Comparison of ENCODE assay signal across 22 cellular contexts in genomic region chr1:19981507-19982312, GRCh38. TPM values are rescaled to one million over a fixed set of nuclear protein-coding genes. Genes with fewer than 3 reads are reported as not detected.
DNase-seq lines count a peak whose midpoint lies in the region; ATAC-seq, FAIRE-seq and TF ChIP-seq lines count a peak whose summit lies in the region.
"Had no signal": no experiment of that assay in that cellular context is flagged by ENCODE, and none has a peak within 500 bp of the region (broad histone marks: within the 10 kb centered on the region; RNA-seq: fewer than 3 reads in every experiment).

No MANE protein-coding gene starts in this region.

- intact Hi-C loops in K562 (cut with micrococcal nuclease): no loop called here
- intact Hi-C loops in HepG2 (cut with micrococcal nuclease; ENCODE audit: unreplicated experiment): no loop called here
- intact Hi-C loops in sigmoid colon (cut with DNase I): loop anchor here (10.0 kb wide), 1 partner anchor 233 kb away; no protein-coding TSS in a partner anchor
- intact Hi-C loops in head of caudate nucleus (cut with DNase I): no loop called here

- H3K9me3 ChIP-seq in K562 (replicated peaks; ENCODE audit: control insufficient read depth, insufficient read depth, low read depth, low read length): no peaks in the 10 kb centered on the region
- no peaks in the 10 kb centered on the region for H3K9me3 ChIP-seq in HepG2 (ENCODE audit: low read length)
- H3K9me3 ChIP-seq in sigmoid colon: no peaks in the 10 kb centered on the region
- H3K9me3 ChIP-seq: SJSA1 had no signal

- in situ Hi-C loops in K562 (cut with MboI) (no loop called here), HepG2 (cut with HindIII; ENCODE audit: extremely low pct_ligation_motif_present, low pct_unique_long_range_greater_than_20kb) (no loop called here)

- peaks cover 16% of the 10 kb centered on the region for H3K4me1 ChIP-seq in GM23338 (ENCODE audit: insufficient read depth)
- no peaks in the 10 kb centered on the region; a peak in 2 of 5 replicates for H3K4me1 ChIP-seq in K562 (replicated peaks in 1 of 2; ENCODE audit: control insufficient read depth in 2 of 2, insufficient read depth in 2 of 2, low read length in 2 of 2)
- H3K4me1 ChIP-seq in HepG2 (ENCODE audit: insufficient read depth, low read length): peaks cover 70% of the 10 kb centered on the region
- H3K4me1 ChIP-seq in sigmoid colon: peaks cover 0 to 45% (median 39%) of the 10 kb centered on the region in 4 donors
- H3K4me1 ChIP-seq: SJSA1 had no signal

- TF ChIP-seq EP300 in K562 (IDR thresholded peaks at IDR 0.05; ENCODE audit: low read length) (no peak), HepG2 (IDR thresholded peaks at IDR 0.05; ENCODE audit: low read depth in 2 of 2, low read length in 2 of 2) (peak in 1 of 2 experiments; percentile 53; a peak in 2 of 4 replicates), HepG2 (CRISPR knock-in tag; IDR thresholded peaks at IDR 0.05; ENCODE audit: borderline replicate concordance) (peak; percentile 77; the same call in 1 of the 2 replicates), sigmoid colon (IDR thresholded peaks at IDR 0.05) (no peak)

- POLR2A ChIA-PET in K562 (lab: Yijun Ruan, JAX): interaction anchor here (0.6 to 1.3 kb wide), 3 partner anchors 24 to 526 kb away, joined by 3 to 5 read pairs (median 3); partner anchors contain the start of gene MUL1
- POLR2A ChIA-PET in HepG2 (lab: Yijun Ruan, JAX): interaction anchor here (1.3 kb wide), 1 partner anchor 499 kb away, joined by 3 read pairs; no protein-coding TSS in a partner anchor

- FAIRE-seq in K562 (lab: Jason Lieb, UNC) (no peak), HepG2 (lab: Jason Lieb, UNC) (peak; percentile 89)
- FAIRE-seq: keratinocyte had no signal

- no peak overlapping the region for H3K9ac ChIP-seq in K562 (ENCODE audit: insufficient read depth in 1 of 2, low read depth in 2 of 2, low read length in 2 of 2)
- peak overlapping the region; percentile 66 for H3K9ac ChIP-seq in HepG2 (ENCODE audit: insufficient read depth, low read depth, low read length)

- H3K36me3 ChIP-seq in GM23338 (ENCODE audit: insufficient read depth) (no peaks in the 10 kb centered on the region), K562 (ENCODE audit: control insufficient read depth, insufficient read depth, low read length) (no peaks in the 10 kb centered on the region), HepG2 (replicated peaks in 1 of 2; ENCODE audit: control insufficient read depth in 1 of 2, insufficient read depth in 2 of 2, low read length in 2 of 2) (no peaks in the 10 kb centered on the region), sigmoid colon (no peaks in the 10 kb centered on the region)
- H3K36me3 ChIP-seq: SJSA1 had no signal

- H3K27ac ChIP-seq in GM23338 (ENCODE audit: low read depth): no peak overlapping the region
- H3K27ac ChIP-seq in K562 (ENCODE audit: extremely low read depth, low read depth, low read length): no peak overlapping the region
- peak overlapping the region; percentile 67 for H3K27ac ChIP-seq in HepG2 (ENCODE audit: extremely low read length, insufficient read depth, low read length)
- H3K27ac ChIP-seq in sigmoid colon: peak overlapping the region in 3 of 4 donors; percentile 45 to 71 (median 69)
- H3K27ac ChIP-seq: SJSA1 had no signal

- TF ChIP-seq CTCF in GM23338 (conservative IDR thresholded peaks at IDR 0.05; ENCODE audit: low read depth in 2 of 2) (no peak), K562 (IDR thresholded peaks at IDR 0.05 in 2 of 3, conservative IDR thresholded peaks at IDR 0.05 in 1 of 3; ENCODE audit: insufficient read depth in 2 of 3, low read depth in 1 of 3, low read length in 3 of 3) (no peak), HepG2 (CRISPR knock-in tag; IDR thresholded peaks at IDR 0.05) (no peak), sigmoid colon (IDR thresholded peaks at IDR 0.05) (no peak)

- H4K20me1 ChIP-seq in GM23338 (replicated peaks; ENCODE audit: insufficient read depth) (no peaks in the 10 kb centered on the region), K562 (replicated peaks; ENCODE audit: control insufficient read depth, insufficient read depth, low read length) (no peaks in the 10 kb centered on the region), HepG2 (ENCODE audit: insufficient read depth, low read length) (no peaks in the 10 kb centered on the region)

- H3K27me3 ChIP-seq in GM23338 (ENCODE audit: insufficient read depth) (no peaks in the 10 kb centered on the region), K562 (ENCODE audit: control insufficient read depth in 2 of 2, insufficient read depth in 2 of 2, low read length in 2 of 2) (peaks cover 2 to 31% of the 10 kb centered on the region in 2 experiments; a peak in 3 of 5 replicates), HepG2 (ENCODE audit: control insufficient read depth in 1 of 2, insufficient read depth in 2 of 2, low read length in 2 of 2) (no peaks in the 10 kb centered on the region), sigmoid colon (no peaks in the 10 kb centered on the region)

- H3K27ac Mint-ChIP-seq in GM23338: no peak overlapping the region; the same call in 1 of the 2 replicates
- H3K27ac Mint-ChIP-seq: activated T-helper 1 cell treated with anti-CD3 and anti-CD28 coated beads, Interleukin-12 subunit alpha, Interleukin-12 subunit beta, Interleukin-2, Interleukin-4 antibody, amounts not matched to agents 30 ng/mL and 10 ng/mL and 1 ng/mL, durations not matched to agents 14 hours and 24 hours and 36 hours; CD8-positive, alpha-beta memory T cell; stimulated activated effector memory CD8-positive, alpha-beta T cell treated with anti-CD3 and anti-CD28 coated beads, Interleukin-12 subunit alpha, Interleukin-12 subunit beta, amount 100 ng/mL, for 72 hours; T-helper 17 cell had no signal

- H3K9me3 Mint-ChIP-seq in GM23338: peaks cover 11% of the 10 kb centered on the region; the same call in 2 of the 3 replicates
- H3K9me3 Mint-ChIP-seq: activated T-helper 1 cell treated with anti-CD3 and anti-CD28 coated beads, Interleukin-12 subunit alpha, Interleukin-12 subunit beta, Interleukin-2, Interleukin-4 antibody, amounts not matched to agents 30 ng/mL and 10 ng/mL and 1 ng/mL, durations not matched to agents 14 hours and 24 hours and 36 hours; CD8-positive, alpha-beta memory T cell; stimulated activated effector memory CD8-positive, alpha-beta T cell treated with anti-CD3 and anti-CD28 coated beads, Interleukin-12 subunit alpha, Interleukin-12 subunit beta, amount 100 ng/mL, for 72 hours had no signal

- H3K4me2 ChIP-seq in GM23338 (peak overlapping the region; percentile 52), K562 (ENCODE audit: insufficient read depth, low read length) (no peak overlapping the region), HepG2 (ENCODE audit: low read depth, low read length) (peak overlapping the region; percentile 74)

- TF ChIP-seq RAD21 in K562 (CRISPR knock-in tag; conservative IDR thresholded peaks at IDR 0.05 in 1 of 2, IDR thresholded peaks at IDR 0.05 in 1 of 2): peak in 1 of 2 experiments; percentile 20; a peak in 1 of 4 replicates
- TF ChIP-seq RAD21 in HepG2 (CRISPR knock-in tag; IDR thresholded peaks at IDR 0.05): no peak

- H3K36me3 Mint-ChIP-seq in GM23338 (ENCODE audit: low read depth): peaks cover 18% of the 10 kb centered on the region
- H3K36me3 Mint-ChIP-seq: CD8-positive, alpha-beta memory T cell; stimulated activated effector memory CD8-positive, alpha-beta T cell treated with anti-CD3 and anti-CD28 coated beads, Interleukin-12 subunit alpha, Interleukin-12 subunit beta, amount 100 ng/mL, for 72 hours had no signal

- H3K27me3 Mint-ChIP-seq in GM23338 (ENCODE audit: insufficient read depth, low read depth, poor library complexity): peaks cover 10% of the 10 kb centered on the region

- 3% methylated on average over 12 of the region's 12 CpGs for WGBS in K562 (ENCODE audit: insufficient coverage, low coverage, missing lambda C conversion rate)
- WGBS in HepG2 (ENCODE audit: low lambda C conversion rate): under 1% methylated on average over 12 of the region's 12 CpGs
- 11 to 42% methylated on average over 12 of the region's 12 CpGs for WGBS in sigmoid colon, 2 donors

- H3K79me2 ChIP-seq in GM23338 (replicated peaks; ENCODE audit: insufficient read depth): no peaks in the 10 kb centered on the region
- H3K79me2 ChIP-seq in K562 (ENCODE audit: control insufficient read depth, insufficient read depth, low read length): no peaks in the 10 kb centered on the region
- H3K79me2 ChIP-seq in HepG2 (ENCODE audit: insufficient read depth, low read length): no peaks in the 10 kb centered on the region

- DNase-seq in GM23338 (ENCODE audit: low spot score) (no peak), K562 (ENCODE audit: extremely low read depth in 1 of 4, low spot score in 3 of 4) (no peak), HepG2 (ENCODE audit: low spot score) (peak; percentile 97), sigmoid colon (no peak), head of caudate nucleus (no peak), RKO (ENCODE audit: low spot score) (no peak), hepatic stellate cell (ENCODE audit: low spot score) (no peak)
- DNase-seq: CD8-positive, alpha-beta memory T cell; DND-41; GOT3; hippocampal formation; mesendoderm; NCI-H1417 treated with DMSO at 0.1 percent for 48 hours; NCI-H82; T-helper 17 cell had no signal

- no peaks in the 10 kb centered on the region for H3F3A ChIP-seq in GM23338 (replicated peaks; ENCODE audit: low read depth)

- ATAC-seq in GM23338 (no peak), K562 (no peak), HepG2 (peak; percentile 84), GM18861 (IDR thresholded peaks at IDR 0.05; ENCODE audit: unreplicated experiment) (no peak)
- ATAC-seq: stimulated activated effector memory CD8-positive, alpha-beta T cell treated with anti-CD3 and anti-CD28 coated beads, Interleukin-12 subunit alpha, Interleukin-12 subunit beta, amount 100 ng/mL, for 72 hours; T-helper 17 cell had no signal

- 0 out of 2 replicates have a peak overlapping the region, but pooled peaks have one; percentile 29 for H3K4me3 ChIP-seq in GM23338
- no peak overlapping the region for H3K4me3 ChIP-seq in K562
- H3K4me3 ChIP-seq in HepG2 (replicated peaks in 1 of 3; ENCODE audit: insufficient read depth in 1 of 3, low read depth in 2 of 3, low read length in 3 of 3): peak overlapping the region in 2 of 3 experiments; percentile 13 to 41; a peak in 2 of 6 replicates
- H3K4me3 ChIP-seq in sigmoid colon: no peak overlapping the region
- H3K4me3 ChIP-seq: SJSA1 had no signal

- BruUV-seq in K562 (replicated peaks; lab: Mats Ljungman, UMichigan) (no TSS peak), HepG2 (replicated peaks; lab: Mats Ljungman, UMichigan) (TSS peak; percentile 98)

- H2AFZ ChIP-seq in GM23338: peak overlapping the region; percentile 93
- H2AFZ ChIP-seq in K562 (ENCODE audit: low read depth, low read length): no peak overlapping the region
- H2AFZ ChIP-seq in HepG2 (ENCODE audit: low read length): no peak overlapping the region

- CTCF ChIA-PET in K562 (lab: Yijun Ruan, JAX; ENCODE audit: low intra/inter-chr PET ratio) (no interaction called here), HepG2 (lab: Yijun Ruan, JAX; ENCODE audit: low intra/inter-chr PET ratio, low total read pairs) (interaction anchor here (1.1 kb wide), 1 partner anchor 63 kb away, joined by 3 read pairs; no protein-coding TSS in a partner anchor)

- H3K9me1 ChIP-seq in K562 (ENCODE audit: control insufficient read depth, insufficient read depth, low read length): no peaks in the 10 kb centered on the region

- peaks cover 23% of the 10 kb centered on the region for H3K4me1 Mint-ChIP-seq in GM23338
- H3K4me1 Mint-ChIP-seq: CD8-positive, alpha-beta memory T cell; stimulated activated effector memory CD8-positive, alpha-beta T cell treated with anti-CD3 and anti-CD28 coated beads, Interleukin-12 subunit alpha, Interleukin-12 subunit beta, amount 100 ng/mL, for 72 hours had no signal

- TF ChIP-seq POLR2A in K562 (conservative IDR thresholded peaks at IDR 0.05) (no peak), HepG2 (IDR thresholded peaks at IDR 0.05; ENCODE audit: insufficient read depth in 1 of 2, low read depth in 2 of 2, low read length in 2 of 2) (no peak), sigmoid colon (IDR thresholded peaks at IDR 0.05) (no peak)

- H3K9me2 ChIP-seq in GM23338 (ENCODE audit: insufficient read depth): peaks cover 20% of the 10 kb centered on the region; the same call in 1 of the 2 replicates

- H3K4me3 Mint-ChIP-seq in GM23338: no peak overlapping the region
- H3K4me3 Mint-ChIP-seq: activated T-helper 1 cell treated with anti-CD3 and anti-CD28 coated beads, Interleukin-12 subunit alpha, Interleukin-12 subunit beta, Interleukin-2, Interleukin-4 antibody, amounts not matched to agents 30 ng/mL and 10 ng/mL and 1 ng/mL, durations not matched to agents 14 hours and 24 hours and 36 hours; CD8-positive, alpha-beta memory T cell; neural crest cell; stimulated activated effector memory CD8-positive, alpha-beta T cell treated with anti-CD3 and anti-CD28 coated beads, Interleukin-12 subunit alpha, Interleukin-12 subunit beta, amount 100 ng/mL, for 72 hours; T-helper 17 cell had no signal

RNA-seq across cellular contexts. Expression of gene PLA2G2A, which starts 2.3 kb away (rescaled TPM):
- 0.97 TPM in 1 of 2 replicates, not detected in the other for total RNA-seq in GM23338 (2014; rRNA removed; shearing (Covaris generic))
- polyA plus RNA-seq in GM23338 (2016; fragmentation: Nextera tagmentation; extraction: Ambion mirVana): 0.55 and 1.3 TPM in 2 replicates
- not detected in 2 replicates for total RNA-seq in K562 (2011; cell fraction: chromatin; rRNA removed; ENCODE audit: low replicate concordance)
- not detected in 2 replicates for total RNA-seq in K562 (2011; cell fraction: nucleolus; rRNA removed)
- total RNA-seq in K562 (2011; cell fraction: nucleoplasm; rRNA removed): not detected in 2 replicates
- not detected in 2 replicates for total RNA-seq in K562 (2014; rRNA removed)
- total RNA-seq in K562 (2014; rRNA removed; fragmentation: Illumina TruSeq; extraction: Trizol): not detected in 2 replicates
- total RNA-seq in K562 (2015; rRNA removed; fragmentation: Illumina TruSeq; extraction: Trizol): not detected in 2 replicates
- total RNA-seq in K562 (2021): 0.18 TPM in 1 of 2 replicates, not detected in the other
- not detected in 2 replicates for polyA plus RNA-seq in K562 (2011; rRNA removed)
- polyA plus RNA-seq in K562 (2011; cell fraction: cytosol; rRNA removed): not detected in 2 replicates
- not detected in 2 replicates for polyA plus RNA-seq in K562 (2011; cell fraction: nucleus; rRNA removed)
- 0.10 TPM in 1 of 2 replicates, not detected in the other for polyA plus RNA-seq in K562 (2012)
- not detected in 2 replicates for polyA plus RNA-seq in K562 (2014; fragmentation: Illumina TruSeq; extraction: Trizol)
- polyA plus RNA-seq in K562 (2014; fragmentation: Nextera tagmentation; extraction: Ambion mirVana): not detected
- polyA plus RNA-seq in K562 (2014; rRNA removed): not detected in 2 replicates
- polyA minus RNA-seq in K562 (2011; rRNA and poly(A)+ RNA removed): not detected in 2 replicates
- polyA minus RNA-seq in K562 (2011; cell fraction: cytosol; rRNA and poly(A)+ RNA removed): not detected in 2 replicates
- polyA minus RNA-seq in K562 (2011; cell fraction: nucleus; rRNA and poly(A)+ RNA removed): not detected in 2 replicates
- 0.35 and 0.77 TPM in 2 replicates for total RNA-seq in HepG2 (2016; rRNA removed; fragmentation: Illumina TruSeq; extraction: Trizol)
- total RNA-seq in HepG2 (2016; cell fraction: cytosol; rRNA removed; fragmentation: Illumina TruSeq; extraction: Trizol; ENCODE audit: low read depth): 0.62 and 0.81 TPM in 2 replicates
- total RNA-seq in HepG2 (2016; cell fraction: insoluble cytoplasmic fraction; rRNA removed; fragmentation: Illumina TruSeq; extraction: Trizol): 0.50 and 0.54 TPM in 2 replicates
- total RNA-seq in HepG2 (2016; cell fraction: membrane; rRNA removed; fragmentation: Illumina TruSeq; extraction: Trizol): 0.62 TPM in 2 replicates
- total RNA-seq in HepG2 (2016; cell fraction: nucleus; rRNA removed; fragmentation: Illumina TruSeq; extraction: Trizol): 0.87 and 1.2 TPM in 2 replicates
- polyA plus RNA-seq in HepG2 (2011; rRNA removed): 15.2 and 30.3 TPM in 2 replicates
- polyA plus RNA-seq in HepG2 (2011; cell fraction: cytosol; rRNA removed): 29.8 and 39.3 TPM in 2 replicates
- 6.5 and 8.5 TPM in 2 replicates for polyA plus RNA-seq in HepG2 (2011; cell fraction: nucleus; rRNA removed)
- polyA plus RNA-seq in HepG2 (2012): 1.8 and 14.7 TPM in 2 replicates
- 2.7 and 4.0 TPM in 2 replicates for polyA plus RNA-seq in HepG2 (2016; cell fraction: cytosol; fragmentation: Illumina TruSeq; extraction: Trizol; ENCODE audit: low read depth)
- 3.4 and 6.1 TPM in 2 replicates for polyA plus RNA-seq in HepG2 (2016; cell fraction: insoluble cytoplasmic fraction; fragmentation: Illumina TruSeq; extraction: Trizol; ENCODE audit: low read depth)
- 3.0 and 3.6 TPM in 2 replicates for polyA plus RNA-seq in HepG2 (2016; cell fraction: membrane; fragmentation: Illumina TruSeq; extraction: Trizol; ENCODE audit: low read depth)
- polyA plus RNA-seq in HepG2 (2016; cell fraction: nucleus; fragmentation: Illumina TruSeq; extraction: Trizol; ENCODE audit: insufficient read depth, low read depth): 8.8 and 12.2 TPM in 2 replicates
- 15.0 TPM in 1 of 2 replicates, not detected in the other for polyA minus RNA-seq in HepG2 (2011; rRNA and poly(A)+ RNA removed; ENCODE audit: low replicate concordance)
- 11.4 and 11.5 TPM in 2 replicates for polyA minus RNA-seq in HepG2 (2011; cell fraction: cytosol; rRNA and poly(A)+ RNA removed)
- polyA minus RNA-seq in HepG2 (2011; cell fraction: nucleus; rRNA and poly(A)+ RNA removed): 3.3 and 4.6 TPM in 2 replicates
- 100 to 1,000 TPM in 3 of 4 donors, 10 to 100 TPM in 1; 72.3 to 447 (median 140) TPM for total RNA-seq in sigmoid colon
- 1,000 to 10,000 TPM in 1 of 3 donors, 100 to 1,000 TPM in 1, 10 to 100 TPM in 1; 80.7 to 1,282 (median 279) TPM for polyA plus RNA-seq in sigmoid colon
- total RNA-seq: activated T-helper 1 cell treated with anti-CD3 and anti-CD28 coated beads, Interleukin-12 subunit alpha, Interleukin-12 subunit beta, Interleukin-2, Interleukin-4 antibody, amounts not matched to agents 30 ng/mL and 10 ng/mL and 1 ng/mL, durations not matched to agents 14 hours and 24 hours and 36 hours; CD8-positive, alpha-beta memory T cell; neural crest cell; SJSA1; T-helper 17 cell had no signal
- polyA plus RNA-seq: CD8-positive, alpha-beta memory T cell had no signal

RNA-seq across cellular contexts. Expression of gene PLA2G2E, which starts 58.3 kb away (rescaled TPM):
- total RNA-seq in GM23338 (2014; rRNA removed; shearing (Covaris generic)): not detected in 2 replicates
- polyA plus RNA-seq in GM23338 (2016; fragmentation: Nextera tagmentation; extraction: Ambion mirVana): not detected in 2 replicates
- not detected in 2 replicates for total RNA-seq in K562 (2011; cell fraction: chromatin; rRNA removed; ENCODE audit: low replicate concordance)
- not detected in 2 replicates for total RNA-seq in K562 (2011; cell fraction: nucleolus; rRNA removed)
- total RNA-seq in K562 (2011; cell fraction: nucleoplasm; rRNA removed): not detected in 2 replicates
- not detected in 2 replicates for total RNA-seq in K562 (2014; rRNA removed)
- not detected in 2 replicates for total RNA-seq in K562 (2014; rRNA removed; fragmentation: Illumina TruSeq; extraction: Trizol)
- not detected in 2 replicates for total RNA-seq in K562 (2015; rRNA removed; fragmentation: Illumina TruSeq; extraction: Trizol)
- total RNA-seq in K562 (2021): not detected in 2 replicates
- polyA plus RNA-seq in K562 (2011; rRNA removed): not detected in 2 replicates
- not detected in 2 replicates for polyA plus RNA-seq in K562 (2011; cell fraction: cytosol; rRNA removed)
- not detected in 2 replicates for polyA plus RNA-seq in K562 (2011; cell fraction: nucleus; rRNA removed)
- polyA plus RNA-seq in K562 (2012): not detected in 2 replicates
- polyA plus RNA-seq in K562 (2014; fragmentation: Illumina TruSeq; extraction: Trizol): not detected in 2 replicates
- not detected for polyA plus RNA-seq in K562 (2014; fragmentation: Nextera tagmentation; extraction: Ambion mirVana)
- polyA plus RNA-seq in K562 (2014; rRNA removed): not detected in 2 replicates
- not detected in 2 replicates for polyA minus RNA-seq in K562 (2011; rRNA and poly(A)+ RNA removed)
- not detected in 2 replicates for polyA minus RNA-seq in K562 (2011; cell fraction: cytosol; rRNA and poly(A)+ RNA removed)
- polyA minus RNA-seq in K562 (2011; cell fraction: nucleus; rRNA and poly(A)+ RNA removed): not detected in 2 replicates
- not detected in 2 replicates for total RNA-seq in HepG2 (2016; rRNA removed; fragmentation: Illumina TruSeq; extraction: Trizol)
- total RNA-seq in HepG2 (2016; cell fraction: cytosol; rRNA removed; fragmentation: Illumina TruSeq; extraction: Trizol; ENCODE audit: low read depth): not detected in 2 replicates
- total RNA-seq in HepG2 (2016; cell fraction: insoluble cytoplasmic fraction; rRNA removed; fragmentation: Illumina TruSeq; extraction: Trizol): not detected in 2 replicates
- total RNA-seq in HepG2 (2016; cell fraction: membrane; rRNA removed; fragmentation: Illumina TruSeq; extraction: Trizol): not detected in 2 replicates
- not detected in 2 replicates for total RNA-seq in HepG2 (2016; cell fraction: nucleus; rRNA removed; fragmentation: Illumina TruSeq; extraction: Trizol)
- not detected in 2 replicates for polyA plus RNA-seq in HepG2 (2011; rRNA removed)
- not detected in 2 replicates for polyA plus RNA-seq in HepG2 (2011; cell fraction: cytosol; rRNA removed)
- 0.50 TPM in 1 of 2 replicates, not detected in the other for polyA plus RNA-seq in HepG2 (2011; cell fraction: nucleus; rRNA removed)
- not detected in 2 replicates for polyA plus RNA-seq in HepG2 (2012)
- polyA plus RNA-seq in HepG2 (2016; cell fraction: cytosol; fragmentation: Illumina TruSeq; extraction: Trizol; ENCODE audit: low read depth): not detected in 2 replicates
- polyA plus RNA-seq in HepG2 (2016; cell fraction: insoluble cytoplasmic fraction; fragmentation: Illumina TruSeq; extraction: Trizol; ENCODE audit: low read depth): not detected in 2 replicates
- not detected in 2 replicates for polyA plus RNA-seq in HepG2 (2016; cell fraction: membrane; fragmentation: Illumina TruSeq; extraction: Trizol; ENCODE audit: low read depth)
- not detected in 2 replicates for polyA plus RNA-seq in HepG2 (2016; cell fraction: nucleus; fragmentation: Illumina TruSeq; extraction: Trizol; ENCODE audit: insufficient read depth, low read depth)
- polyA minus RNA-seq in HepG2 (2011; rRNA and poly(A)+ RNA removed; ENCODE audit: low replicate concordance): not detected in 2 replicates
- polyA minus RNA-seq in HepG2 (2011; cell fraction: cytosol; rRNA and poly(A)+ RNA removed): not detected in 2 replicates
- polyA minus RNA-seq in HepG2 (2011; cell fraction: nucleus; rRNA and poly(A)+ RNA removed): not detected in 2 replicates
- total RNA-seq in sigmoid colon: not detected
- not detected for polyA plus RNA-seq in sigmoid colon
- total RNA-seq: activated T-helper 1 cell treated with anti-CD3 and anti-CD28 coated beads, Interleukin-12 subunit alpha, Interleukin-12 subunit beta, Interleukin-2, Interleukin-4 antibody, amounts not matched to agents 30 ng/mL and 10 ng/mL and 1 ng/mL, durations not matched to agents 14 hours and 24 hours and 36 hours; CD8-positive, alpha-beta memory T cell; neural crest cell; SJSA1; T-helper 17 cell had no signal
- polyA plus RNA-seq: CD8-positive, alpha-beta memory T cell; keratinocyte; thymus had no signal

Comparison
In these comparisons a context has a peak if more than half of its experiments do, and no peak if none do; other contexts are left out.
1. H3K27ac ChIP-seq: peak in HepG2 (single experiment) and sigmoid colon (3 of 4); none in GM23338 (single experiment) and K562 (single experiment).
2. H3K4me3 ChIP-seq: peak in GM23338 (single experiment) and HepG2 (2 of 3); none in K562 (single experiment) and sigmoid colon (0 of 4).
3. RNA of gene PLA2G2A, which starts 2.3 kb away (total RNA-seq): 72.3 to 447 TPM in sigmoid colon; 0.35 to 1.2 TPM in HepG2, 0.97 TPM in GM23338 and 0.18 TPM in K562; every median in the first group is over 10 times any median in the second.